13 cellular contexts compared by ENCODE assay signal in the genomic region with DNA sequence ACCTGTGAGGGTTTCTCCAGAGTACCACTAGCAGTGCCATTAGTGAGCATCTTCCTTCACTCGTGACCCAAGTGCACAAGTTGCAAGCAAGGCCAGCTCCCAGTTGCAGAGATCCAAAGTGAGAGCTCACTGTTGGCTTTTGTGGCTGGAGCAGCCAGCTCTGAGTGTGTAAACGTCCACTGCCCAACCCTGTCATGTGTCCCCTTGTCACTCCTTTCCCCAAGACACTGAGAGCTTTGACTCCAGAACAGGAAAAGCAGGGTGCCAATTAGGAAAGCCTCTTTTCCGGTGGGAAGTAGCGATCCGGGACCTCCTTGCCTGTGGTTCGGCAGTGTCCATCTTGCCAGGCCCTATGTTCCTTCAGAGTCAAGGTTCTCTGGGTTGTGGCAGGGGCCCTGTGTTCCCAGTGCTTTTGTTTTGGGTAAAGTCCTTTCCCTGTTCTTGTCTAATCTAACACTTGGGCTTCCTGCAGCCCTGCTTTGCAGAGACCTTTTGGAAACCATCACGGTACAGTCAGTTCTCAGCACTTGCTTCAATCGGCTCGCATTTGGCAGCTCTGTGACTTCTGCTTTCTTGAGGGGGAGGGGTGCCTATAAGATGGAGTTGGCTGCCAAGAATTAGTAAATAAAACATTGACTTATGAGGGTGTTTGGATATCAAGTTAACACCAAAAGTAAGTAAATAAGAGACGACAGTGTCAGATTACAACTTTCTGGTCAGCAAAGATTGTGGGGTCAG.
DNase-seq lines count a peak whose midpoint lies in the region; ATAC-seq and TF ChIP-seq lines count a peak whose summit lies in the region.
"Had no signal": no experiment of that assay in that cellular context is flagged by ENCODE, and none has a peak within 500 bp of the region (broad histone marks: within the 10 kb centered on the region; RNA-seq: fewer than 3 reads in every experiment).

No MANE protein-coding gene starts in this region.

- H3F3A ChIP-seq in neural progenitor cell (ENCODE audit: low read depth), result no peaks in the 10 kb centered on the region

- peaks cover 3% of the 10 kb centered on the region for H3K27me3 Mint-ChIP-seq in neural progenitor cell (ENCODE audit: insufficient read depth, low read depth)
- H3K27me3 Mint-ChIP-seq in activated CD4-positive, alpha-beta memory T cell treated with anti-CD3 and anti-CD28 coated beads for 36 hours, result no peaks in the 10 kb centered on the region
- H3K27me3 Mint-ChIP-seq: activated naive CD4-positive, alpha-beta T cell treated with anti-CD3 and anti-CD28 coated beads, Interleukin-2, amount 50 U/mL, for 24 hours had no signal

- CTCF ChIA-PET in activated CD4-positive, alpha-beta memory T cell treated with anti-CD3 and anti-CD28 coated beads for 36 hours (lab: Charles Lee), result no interaction called here

- no peak overlapping the region for H3K4me2 ChIP-seq in neural progenitor cell

- H3K4me1 Mint-ChIP-seq in neural progenitor cell, result peaks cover 14% of the 10 kb centered on the region
- H3K4me1 Mint-ChIP-seq in activated CD4-positive, alpha-beta memory T cell treated with anti-CD3 and anti-CD28 coated beads for 36 hours (ENCODE audit: low read depth), result peaks cover 20% of the 10 kb centered on the region

- no peak overlapping the region for H3K9ac ChIP-seq in rectal smooth muscle tissue (ENCODE audit: low read length)
- H3K9ac ChIP-seq in neural progenitor cell, result no peak overlapping the region

- H3K36me3 Mint-ChIP-seq in neural progenitor cell, result peaks cover 16% of the 10 kb centered on the region
- peaks cover 18% of the 10 kb centered on the region for H3K36me3 Mint-ChIP-seq in activated CD4-positive, alpha-beta memory T cell treated with anti-CD3 and anti-CD28 coated beads for 36 hours

- H3K27ac ChIP-seq in rectal smooth muscle tissue (ENCODE audit: low read depth, low read length) (peak overlapping the region; percentile 21), brain microvascular endothelial cell (no peak overlapping the region), neural progenitor cell (no peak overlapping the region)

- DNase-seq in CD1c-positive myeloid dendritic cell (ENCODE audit: extremely low spot score) (peak; percentile 6), UCSD-AML1 (lab: John Stamatoyannopoulos, UW; ENCODE audit: unreplicated experiment) (peak; percentile 45), cardiac septum (ENCODE audit: low spot score) (peak; percentile 75), brain microvascular endothelial cell (no peak), neural progenitor cell (ENCODE audit: low spot score) (no peak)
- no peak for DNase-seq in activated CD4-positive, alpha-beta memory T cell treated with anti-CD3 and anti-CD28 coated beads for 36 hours
- DNase-seq: AML-193, NCI-H345, Peyer's patch had no signal

- peaks cover 18% of the 10 kb centered on the region for H3K4me1 ChIP-seq in rectal smooth muscle tissue (ENCODE audit: control insufficient read depth, insufficient read depth, low read length)
- H3K4me1 ChIP-seq in neural progenitor cell, result no peaks in the 10 kb centered on the region

- H3K79me2 ChIP-seq in neural progenitor cell (ENCODE audit: low read depth), result no peaks in the 10 kb centered on the region

- intact Hi-C loops in cardiac septum (cut with DNase I), result no loop called here
- intact Hi-C loops in activated CD4-positive, alpha-beta memory T cell treated with anti-CD3 and anti-CD28 coated beads for 36 hours (cut with micrococcal nuclease), result no loop called here

- POLR2A ChIA-PET in activated CD4-positive, alpha-beta memory T cell treated with anti-CD3 and anti-CD28 coated beads for 36 hours (lab: Charles Lee), result no interaction called here

- H3K4me3 ChIP-seq in rectal smooth muscle tissue (ENCODE audit: low read length) (no peak overlapping the region), brain microvascular endothelial cell (ENCODE audit: low read depth, low read length) (no peak overlapping the region), neural progenitor cell (no peak overlapping the region)
- H3K4me3 ChIP-seq: Peyer's patch had no signal

- H4K20me1 ChIP-seq in neural progenitor cell (ENCODE audit: low read depth), result no peaks in the 10 kb centered on the region

- ATAC-seq in GM21825 (IDR thresholded peaks at IDR 0.05; ENCODE audit: unreplicated experiment), result no peak

- no peak overlapping the region for H3K27ac Mint-ChIP-seq in neural progenitor cell
- H3K27ac Mint-ChIP-seq in activated CD4-positive, alpha-beta memory T cell treated with anti-CD3 and anti-CD28 coated beads for 36 hours, result no peak overlapping the region
- H3K27ac Mint-ChIP-seq: activated naive CD4-positive, alpha-beta T cell treated with anti-CD3 and anti-CD28 coated beads, Interleukin-2, amount 50 U/mL, for 24 hours had no signal

- H3K4me3 Mint-ChIP-seq in neural progenitor cell, result no peak overlapping the region
- no peak overlapping the region for H3K4me3 Mint-ChIP-seq in activated CD4-positive, alpha-beta memory T cell treated with anti-CD3 and anti-CD28 coated beads for 36 hours
- H3K4me3 Mint-ChIP-seq: activated naive CD4-positive, alpha-beta T cell treated with anti-CD3 and anti-CD28 coated beads, Interleukin-2, amount 50 U/mL, for 24 hours; neural crest cell had no signal

- H3K36me3 ChIP-seq in rectal smooth muscle tissue (ENCODE audit: control insufficient read depth, insufficient read depth, low read length), result peaks cover 60% of the 10 kb centered on the region
- H3K36me3 ChIP-seq in brain microvascular endothelial cell (replicated peaks), result peaks cover 91% of the 10 kb centered on the region
- H3K36me3 ChIP-seq in neural progenitor cell, result no peaks in the 10 kb centered on the region

- no peak overlapping the region for H2AFZ ChIP-seq in neural progenitor cell (replicated peaks)

- no peaks in the 10 kb centered on the region for H3K9me3 Mint-ChIP-seq in neural progenitor cell
- no peaks in the 10 kb centered on the region for H3K9me3 Mint-ChIP-seq in activated CD4-positive, alpha-beta memory T cell treated with anti-CD3 and anti-CD28 coated beads for 36 hours
- H3K9me3 Mint-ChIP-seq: activated naive CD4-positive, alpha-beta T cell treated with anti-CD3 and anti-CD28 coated beads, Interleukin-2, amount 50 U/mL, for 24 hours; neural crest cell had no signal

- in situ Hi-C loops in brain microvascular endothelial cell (cut with HindIII; ENCODE audit: low pct_ligation_motif_present, low sequenced_read_pairs), result no loop called here

- H3K9me3 ChIP-seq in neural progenitor cell (ENCODE audit: low read depth), result no peaks in the 10 kb centered on the region
- H3K9me3 ChIP-seq: Peyer's patch had no signal

- TF ChIP-seq CTCF in brain microvascular endothelial cell (IDR thresholded peaks at IDR 0.05; ENCODE audit: low read depth, low read length, missing control alignments) (no peak), neural progenitor cell (IDR thresholded peaks at IDR 0.05) (no peak)

- H3K27me3 ChIP-seq in rectal smooth muscle tissue (ENCODE audit: control insufficient read depth, insufficient read depth, low read length), result no peaks in the 10 kb centered on the region
- H3K27me3 ChIP-seq in brain microvascular endothelial cell (replicated peaks), result no peaks in the 10 kb centered on the region
- H3K27me3 ChIP-seq in neural progenitor cell, result no peaks in the 10 kb centered on the region
- H3K27me3 ChIP-seq: Peyer's patch had no signal

Comparison
In these comparisons a context has a peak if more than half of its experiments do, and no peak if none do; other contexts are left out.
1. DNase-seq: peak in CD1c-positive myeloid dendritic cell (single experiment), UCSD-AML1 (single experiment) and cardiac septum (single experiment); none in brain microvascular endothelial cell (single experiment), neural progenitor cell (single experiment) and activated CD4-positive, alpha-beta memory T cell treated with anti-CD3 and anti-CD28 coated beads for 36 hours (single experiment).